In the genomic region with DNA sequence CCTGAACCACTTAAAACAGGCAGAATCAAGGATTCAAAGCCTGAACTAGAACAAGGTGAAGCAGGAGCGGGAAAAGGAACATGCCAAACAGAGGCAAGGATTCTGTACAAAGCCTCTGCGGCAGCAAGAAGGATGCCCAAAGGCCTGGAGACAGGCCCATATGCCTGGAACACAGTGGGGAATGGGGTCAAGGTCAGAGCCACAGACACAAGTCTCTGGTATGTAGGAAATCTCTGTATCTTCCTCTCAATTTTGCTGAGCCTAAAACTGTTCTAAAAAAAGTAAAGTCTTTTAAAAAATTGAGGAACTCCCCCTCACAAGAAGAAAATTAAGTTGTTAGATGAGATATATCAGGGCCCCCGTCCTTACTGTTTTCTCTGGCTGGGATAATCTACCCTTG, we compare ENCODE assay signal across 25 cellular contexts.
"Had no signal": no experiment of that assay in that cellular context is flagged by ENCODE, and none has a peak within 500 bp of the region (broad histone marks: within the 10 kb centered on the region; RNA-seq: fewer than 3 reads in every experiment).

No MANE protein-coding gene starts in this region.

- H3K27ac ChIP-seq: stomach, suprapubic skin, thoracic aorta, thyroid gland, tibial artery, tibial nerve, transverse colon, upper lobe of left lung, upper lobe of right lung, uterus, vagina had no signal

- H3K27me3 ChIP-seq: stomach, suprapubic skin, thyroid gland, tibial artery, tibial nerve, transverse colon, upper lobe of left lung, upper lobe of right lung, uterus, vagina had no signal

- DNase-seq: stimulated activated CD4-positive, alpha-beta T cell treated with anti-CD3 and anti-CD28 coated beads, Interleukin-2, amount 100 ng/mL, for 48 hours; stimulated activated CD4-positive, alpha-beta T cell treated with anti-CD3 and anti-CD28 coated beads, Interleukin-4, amount 100 ng/mL, for 1 hour; stimulated activated CD4-positive, alpha-beta T cell treated with anti-CD3 and anti-CD28 coated beads, Interleukin-4, amount 100 ng/mL, for 24 hours; stimulated activated CD4-positive, alpha-beta T cell treated with anti-CD3 and anti-CD28 coated beads, Interleukin-4, amount 100 ng/mL, for 4 hours; stimulated activated CD8-positive, alpha-beta memory T cell treated with anti-CD3 and anti-CD28 coated beads, Interleukin-4, amount 100 ng/mL, for 48 hours; stimulated activated naive B cell treated with anti-CD40 and anti-IgM and Interleukin-4, amounts not matched to agents 10 μg/mL and 1 μg/mL and 100 μg/mL, for 72 hours; stimulated activated naive CD4-positive, alpha-beta T cell; stimulated activated naive CD4-positive, alpha-beta T cell treated with Interleukin-2 at 50 U/mL for 16 hours; stimulated activated naive CD8-positive, alpha-beta T cell treated with anti-CD3 and anti-CD28 coated beads, Interleukin-15, amount 100 ng/mL, for 72 hours; stimulated activated naive CD8-positive, alpha-beta T cell treated with anti-CD3 and anti-CD28 coated beads, Interleukin-15, Interleukin-2, amounts not matched to agents 100 U/mL and 50 U/mL, for 24 hours; stomach; substantia nigra; thyroid gland; tibial artery; transverse colon; trophoblast cell; upper lobe of left lung; upper lobe of right lung; uterus had no signal

- H3K9me3 ChIP-seq: stomach, suprapubic skin, thoracic aorta, thyroid gland, tibial artery, tibial nerve, transverse colon, upper lobe of left lung, upper lobe of right lung, uterus, vagina had no signal

- H3K4me1 ChIP-seq: stomach, suprapubic skin, tibial artery, tibial nerve, transverse colon, upper lobe of left lung, upper lobe of right lung, uterus, vagina had no signal

- H3K4me3 ChIP-seq: stomach, suprapubic skin, thoracic aorta, thyroid gland, tibial artery, tibial nerve, transverse colon, upper lobe of left lung, upper lobe of right lung, uterus, vagina had no signal

- H3K36me3 ChIP-seq: stomach, suprapubic skin, thoracic aorta, thyroid gland, tibial artery, tibial nerve, transverse colon, upper lobe of left lung, upper lobe of right lung, uterus, vagina had no signal

- ATAC-seq: stimulated activated effector memory CD8-positive, alpha-beta T cell treated with anti-CD3 and anti-CD28 coated beads, Interleukin-12 subunit alpha, Interleukin-12 subunit beta, amount 100 ng/mL, for 72 hours; stimulated activated memory B cell treated with anti-CD40 and anti-IgM and Interleukin-4, amounts not matched to agents 10 μg/mL and 1 μg/mL and 100 μg/mL, for 72 hours; stimulated activated naive B cell treated with anti-CD40 and anti-IgM and Interleukin-4, amounts not matched to agents 10 μg/mL and 1 μg/mL and 100 μg/mL, for 72 hours; stimulated activated naive CD8-positive, alpha-beta T cell treated with anti-CD3 and anti-CD28 coated beads, Interleukin-15, amount 100 ng/mL, for 72 hours; stimulated activated naive CD8-positive, alpha-beta T cell treated with anti-CD3 and anti-CD28 coated beads, Interleukin-15, Interleukin-2, amounts not matched to agents 100 U/mL and 50 U/mL, for 24 hours; upper lobe of right lung had no signal
